In genomic region chr21:7933923-7934322, GRCh38 we compare ENCODE assay signal across 1 cellular context.
TF ChIP-seq lines count a peak whose summit lies in the region.

No MANE protein-coding gene starts in this region.

TF ChIP-seq in HepG2, 621 proteins besides CTCF, POLR2A, EP300 and RAD21:
- TF ChIP-seq TRIM22 (IDR thresholded peaks at IDR 0.05) (peak; percentile 70; the same call in 1 of the 2 replicates), SOX6 (IDR thresholded peaks at IDR 0.05) (peak; percentile 69; the same call in 1 of the 2 replicates), SOX6 (CRISPR knock-in tag; IDR thresholded peaks at IDR 0.05) (no peak), NONO (IDR thresholded peaks at IDR 0.05) (peak; percentile 69; the same call in 1 of the 2 replicates), NONO (CRISPR knock-in tag; conservative IDR thresholded peaks at IDR 0.05) (no peak), PLRG1 (conservative IDR thresholded peaks at IDR 0.05) (0 out of 2 replicates have a peak, but pooled peaks have one; percentile 44), PTBP1 (IDR thresholded peaks at IDR 0.05; ENCODE audit: low read depth, low read length, poor library complexity, severe bottlenecking) (no peak), FOXP1 (IDR thresholded peaks at IDR 0.05) (peak; percentile 31; the same call in 1 of the 2 replicates), FOXP1 (CRISPR knock-in tag; IDR thresholded peaks at IDR 0.05) (no peak), RAD51 (IDR thresholded peaks at IDR 0.05; ENCODE audit: borderline replicate concordance) (peak; percentile 9), PRDM15 (CRISPR knock-in tag; IDR thresholded peaks at IDR 0.05) (peak; percentile 18; the same call in 1 of the 2 replicates), REXO4 (CRISPR knock-in tag; IDR thresholded peaks at IDR 0.05; ENCODE audit: borderline replicate concordance) (no peak), ARNT (IDR thresholded peaks at IDR 0.05) (0 out of 2 replicates have a peak, but pooled peaks have one; percentile 8), ATM (IDR thresholded peaks at IDR 0.05; ENCODE audit: borderline replicate concordance) (peak; percentile 47; the same call in 1 of the 2 replicates)
TF ChIP-seq in HepG2: peak in this region for 9.
